20 cellular contexts compared by ENCODE assay signal in genomic region chr12:75995691-75996090, GRCh38. TPM values are rescaled to one million over a fixed set of nuclear protein-coding genes. Genes with fewer than 3 reads are reported as not detected.
A peak's percentile ranks its signal among the peaks of the same experiment; 100 is the strongest.
DNase-seq lines count a peak whose midpoint lies in the region; ATAC-seq and TF ChIP-seq lines count a peak whose summit lies in the region.
"Had no signal": no experiment of that assay in that cellular context is flagged by ENCODE, and none has a peak within 500 bp of the region (broad histone marks: within the 10 kb centered on the region; RNA-seq: fewer than 3 reads in every experiment).

No MANE protein-coding gene starts in this region.

- no peak overlapping the region for H3K27ac ChIP-seq in IMR-90 (ENCODE audit: insufficient read depth, low read length)
- peak overlapping the region; percentile 79 for H3K27ac ChIP-seq in RWPE2 (ENCODE audit: poor library complexity, severe bottlenecking)
- H3K27ac ChIP-seq: BLaER1, SJSA1 had no signal

- H3K36me3 ChIP-seq in IMR-90 (ENCODE audit: control insufficient read depth, insufficient read depth, low read length) (no peaks in the 10 kb centered on the region), RWPE2 (ENCODE audit: low read depth) (no peaks in the 10 kb centered on the region)
- H3K36me3 ChIP-seq: BLaER1, SJSA1 had no signal

- no peaks in the 10 kb centered on the region for H3K36me3 Mint-ChIP-seq in activated T-cell treated with anti-CD3 and anti-CD28 coated beads, Interleukin-2, amount 50 U/mL, for 24 hours (ENCODE audit: low read depth)
- H3K36me3 Mint-ChIP-seq in activated T-cell treated with anti-CD3 and anti-CD28 coated beads, Interleukin-2, amount 50 U/mL, for 4 hours (ENCODE audit: insufficient read depth) = no peaks in the 10 kb centered on the region
- H3K36me3 Mint-ChIP-seq: CD4-positive, alpha-beta memory T cell had no signal

- no peak for ATAC-seq in activated T-cell treated with anti-CD3 and anti-CD28 coated beads, Interleukin-2, amount 50 U/mL, for 4 hours
- ATAC-seq in IMR-90 (ENCODE audit: low read depth) (no peak), RWPE2 (ENCODE audit: low read depth) (peak; percentile 20; the same call in 1 of the 3 replicates), esophagus mucosa (peak; percentile 57), HG02840 (IDR thresholded peaks at IDR 0.05; ENCODE audit: low FRiP score, unreplicated experiment) (no peak)
- ATAC-seq: GM23338, Right ventricle myocardium inferior had no signal

- no peak overlapping the region for H2AK9ac ChIP-seq in IMR-90 (replicated peaks; ENCODE audit: low read depth, low read length, poor library complexity)

- TF ChIP-seq POLR2A in IMR-90 (IDR thresholded peaks at IDR 0.05; ENCODE audit: low read depth, low read length) = no peak

- no peak overlapping the region for H3K4me3 Mint-ChIP-seq in activated T-cell treated with anti-CD3 and anti-CD28 coated beads, Interleukin-2, amount 50 U/mL, for 24 hours
- no peak overlapping the region for H3K4me3 Mint-ChIP-seq in activated T-cell treated with anti-CD3 and anti-CD28 coated beads, Interleukin-2, amount 50 U/mL, for 4 hours
- H3K4me3 Mint-ChIP-seq: CD4-positive, alpha-beta memory T cell; GM23338 had no signal

- no peaks in the 10 kb centered on the region for H3K27me3 Mint-ChIP-seq in activated T-cell treated with anti-CD3 and anti-CD28 coated beads, Interleukin-2, amount 50 U/mL, for 24 hours
- H3K27me3 Mint-ChIP-seq in activated T-cell treated with anti-CD3 and anti-CD28 coated beads, Interleukin-2, amount 50 U/mL, for 4 hours (ENCODE audit: low read depth) = no peaks in the 10 kb centered on the region
- H3K27me3 Mint-ChIP-seq: CD4-positive, alpha-beta memory T cell had no signal

- no peak overlapping the region for H2BK15ac ChIP-seq in IMR-90 (ENCODE audit: low read depth, low read length)

- TF ChIP-seq CTCF in IMR-90 (conservative IDR thresholded peaks at IDR 0.05; ENCODE audit: low read depth, low read length) (no peak), RWPE2 (IDR thresholded peaks at IDR 0.05; ENCODE audit: poor library complexity, severe bottlenecking) (no peak), GM20000 (IDR thresholded peaks at IDR 0.05; ENCODE audit: extremely low read depth, missing control alignments) (no peak)

- H3K9me1 ChIP-seq in IMR-90 (ENCODE audit: insufficient read depth, low read length) = no peaks in the 10 kb centered on the region; the same call in 1 of the 2 replicates

- no peak overlapping the region for H4K5ac ChIP-seq in IMR-90 (ENCODE audit: low read depth, low read length)

- no peak overlapping the region for H3K4ac ChIP-seq in IMR-90 (ENCODE audit: low read depth, low read length)

- H2BK5ac ChIP-seq in IMR-90 (ENCODE audit: low read depth, low read length, poor library complexity, severe bottlenecking) = no peak overlapping the region

- no peak overlapping the region for H3K14ac ChIP-seq in IMR-90 (replicated peaks; ENCODE audit: low read depth, low read length)

- in situ Hi-C loops in IMR-90 (cut with MboI; ENCODE audit: low sequenced_read_pairs) = no loop called here

- POLR2A ChIA-PET in IMR-90 (lab: Charles Lee; ENCODE audit: unreplicated experiment) = interaction anchor here (0.6 kb wide), 1 partner anchor 25 kb away, joined by 3 read pairs; no protein-coding TSS in a partner anchor

- no peak overlapping the region for H4K8ac ChIP-seq in IMR-90 (ENCODE audit: low read depth in 2 of 2, low read length in 2 of 2)

- H3K18ac ChIP-seq in IMR-90 (ENCODE audit: low read depth, low read length) = no peak overlapping the region

- H3K9me3 Mint-ChIP-seq in activated T-cell treated with anti-CD3 and anti-CD28 coated beads, Interleukin-2, amount 50 U/mL, for 24 hours = no peaks in the 10 kb centered on the region
- no peaks in the 10 kb centered on the region for H3K9me3 Mint-ChIP-seq in activated T-cell treated with anti-CD3 and anti-CD28 coated beads, Interleukin-2, amount 50 U/mL, for 4 hours
- H3K9me3 Mint-ChIP-seq: CD4-positive, alpha-beta memory T cell; GM23338 had no signal

- CTCF ChIA-PET in IMR-90 (lab: Yijun Ruan, JAX) = interaction anchor here (0.6 kb wide), 1 partner anchor 338 kb away, joined by 3 read pairs; no protein-coding TSS in a partner anchor

- H3K23ac ChIP-seq in IMR-90 (ENCODE audit: low read depth, low read length) = no peak overlapping the region

- intact Hi-C loops in IMR-90 (cut with micrococcal nuclease) = no loop called here

- H3K56ac ChIP-seq in IMR-90 (ENCODE audit: extremely low read depth, insufficient read depth, low read length) = no peak overlapping the region

- no peak overlapping the region for H2AK5ac ChIP-seq in IMR-90 (ENCODE audit: low read depth, low read length)

- no TSS peak for BruUV-seq in IMR-90 (replicated peaks; lab: Mats Ljungman, UMichigan)

- H3K27ac Mint-ChIP-seq in activated T-cell treated with anti-CD3 and anti-CD28 coated beads, Interleukin-2, amount 50 U/mL, for 24 hours = peak overlapping the region; percentile 65
- H3K27ac Mint-ChIP-seq: CD4-positive, alpha-beta memory T cell; GM23338 had no signal

- no peaks in the 10 kb centered on the region for H3K79me1 ChIP-seq in IMR-90 (ENCODE audit: low read depth in 1 of 2, low read length in 2 of 2)

- peaks cover 65% of the 10 kb centered on the region for H3K4me1 Mint-ChIP-seq in activated T-cell treated with anti-CD3 and anti-CD28 coated beads, Interleukin-2, amount 50 U/mL, for 24 hours (ENCODE audit: low read depth)
- H3K4me1 Mint-ChIP-seq in activated T-cell treated with anti-CD3 and anti-CD28 coated beads, Interleukin-2, amount 50 U/mL, for 4 hours (ENCODE audit: low read depth) = peaks cover 20% of the 10 kb centered on the region

- H3K9me3 ChIP-seq in IMR-90 (ENCODE audit: control insufficient read depth, insufficient read depth, low read length) (no peaks in the 10 kb centered on the region), RWPE2 (ENCODE audit: severe bottlenecking) (no peaks in the 10 kb centered on the region)
- H3K9me3 ChIP-seq: BLaER1, SJSA1 had no signal

- peaks cover 6% of the 10 kb centered on the region for H3K4me1 ChIP-seq in IMR-90 (ENCODE audit: control insufficient read depth, insufficient read depth, low read length)
- H3K4me1 ChIP-seq in RWPE2 (ENCODE audit: insufficient read depth, poor library complexity, severe bottlenecking) = peaks cover 38% of the 10 kb centered on the region
- H3K4me1 ChIP-seq: BLaER1 had no signal

- no peak overlapping the region for H2AFZ ChIP-seq in IMR-90 (replicated peaks; ENCODE audit: low read length, poor library complexity)
- H2AFZ ChIP-seq: GM23338 had no signal

- H3K4me3 ChIP-seq in IMR-90 (ENCODE audit: insufficient read depth, low read depth, low read length) (no peak overlapping the region), RWPE2 (ENCODE audit: severe bottlenecking) (no peak overlapping the region)
- H3K4me3 ChIP-seq: BLaER1, GM23338, SJSA1 had no signal

- no peak for DNase-seq in activated T-cell treated with anti-CD3 and anti-CD28 coated beads, Interleukin-2, amount 50 U/mL, for 24 hours
- DNase-seq in activated T-cell treated with anti-CD3 and anti-CD28 coated beads, Interleukin-2, amount 50 U/mL, for 4 hours = no peak
- DNase-seq in IMR-90 (peak; percentile 35), RWPE2 (ENCODE audit: low spot score) (no peak), GM20000 (ENCODE audit: low spot score) (no peak), NCI-H446 treated with DMSO at 0.1 percent for 48 hours (lab: John Stamatoyannopoulos, UW) (no peak)
- DNase-seq: ACHN; CD4-positive, alpha-beta memory T cell; HCEC 1CT; Kasumi-1; NCI-H1694; NCI-H2171; NCI-H345; NCI-H524 treated with DMSO at 0.1 percent for 48 hours had no signal

- no peak overlapping the region for H3K9ac ChIP-seq in IMR-90 (ENCODE audit: low read depth, low read length)
- H3K9ac ChIP-seq: BLaER1 had no signal

- H3K4me2 ChIP-seq in IMR-90 (ENCODE audit: low read depth, low read length) = no peak overlapping the region
- H3K4me2 ChIP-seq: BLaER1, GM23338 had no signal

- dilution Hi-C loops in IMR-90 (cut with HindIII; ENCODE audit: low sequenced_read_pairs, unreplicated experiment) = no loop called here

- H3K27me3 ChIP-seq in IMR-90 (ENCODE audit: control insufficient read depth, insufficient read depth, low read length) (no peaks in the 10 kb centered on the region), RWPE2 (ENCODE audit: insufficient read depth, poor library complexity, severe bottlenecking) (no peaks in the 10 kb centered on the region)
- H3K27me3 ChIP-seq: BLaER1, SJSA1 had no signal

- H2BK120ac ChIP-seq in IMR-90 (ENCODE audit: low read depth, low read length) = no peak overlapping the region

- TF ChIP-seq RAD21 in IMR-90 (IDR thresholded peaks at IDR 0.05; ENCODE audit: low read length) = no peak

- no peaks in the 10 kb centered on the region for H4K20me1 ChIP-seq in IMR-90 (ENCODE audit: insufficient read depth, low read length)
- H4K20me1 ChIP-seq: BLaER1 had no signal

- peak overlapping the region; percentile 5; the same call in 1 of the 2 replicates for H2BK20ac ChIP-seq in IMR-90 (ENCODE audit: low read depth, low read length)

- H4K91ac ChIP-seq in IMR-90 (ENCODE audit: insufficient read depth, low read depth, low read length) = no peak overlapping the region

TF ChIP-seq in IMR-90, 13 proteins besides CTCF, POLR2A, EP300 and RAD21 (continues in another document):
- TF ChIP-seq MAFK (IDR thresholded peaks at IDR 0.05; ENCODE audit: low read depth, low read length) = no peak
- no peak for TF ChIP-seq FOS (IDR thresholded peaks at IDR 0.05; ENCODE audit: low read depth, low read length)
- TF ChIP-seq USF2 (IDR thresholded peaks at IDR 0.05; ENCODE audit: low read depth, low read length) = no peak
- no peak for TF ChIP-seq ELK1 (IDR thresholded peaks at IDR 0.05; ENCODE audit: borderline replicate concordance, low read depth, low read length)

RNA-seq across cellular contexts. Expression of gene PHLDA1, which starts 35.9 kb away (rescaled TPM):
- 10 to 100 TPM; 36.8 to 52.2 (median 37.2) TPM for total RNA-seq in activated T-cell treated with anti-CD3 and anti-CD28 coated beads, Interleukin-2, amount 50 U/mL, for 4 hours
- 27.8 and 47.8 TPM in 2 replicates for total RNA-seq in IMR-90 (2012; rRNA removed)
- 28.9 and 32.4 TPM in 2 replicates for polyA plus RNA-seq in IMR-90 (2012; rRNA removed)
- 38.1 and 58.3 TPM in 2 replicates for polyA plus RNA-seq in IMR-90 (2012; cell fraction: cytosol; rRNA removed)
- 63.4 and 81.1 TPM in 2 replicates for polyA plus RNA-seq in IMR-90 (2012; cell fraction: nucleus; rRNA removed; ENCODE audit: low replicate concordance)
- total RNA-seq in esophagus mucosa = 102 TPM

Comparison
In these comparisons a context has a peak if more than half of its experiments do, and no peak if none do; other contexts are left out.
1. ATAC-seq: peak in RWPE2 (single experiment) and esophagus mucosa (single experiment); none in activated T-cell treated with anti-CD3 and anti-CD28 coated beads, Interleukin-2, amount 50 U/mL, for 4 hours (0 of 2), IMR-90 (single experiment) and HG02840 (single experiment).